In genomic region chr20:40019510-40019909, GRCh38 we compare ENCODE assay signal across 20 cellular contexts.
DNase-seq lines count a peak whose midpoint lies in the region; ATAC-seq, FAIRE-seq and TF ChIP-seq lines count a peak whose summit lies in the region.
"Had no signal": no experiment of that assay in that cellular context is flagged by ENCODE, and none has a peak within 500 bp of the region (broad histone marks: within the 10 kb centered on the region; RNA-seq: fewer than 3 reads in every experiment).

No MANE protein-coding gene starts in this region.

- no peak for TF ChIP-seq POLR2A in testis (IDR thresholded peaks at IDR 0.05)

- DNase-seq in NCI-H1436 treated with DMSO at 0.1 percent for 48 hours (lab: John Stamatoyannopoulos, UW) (peak; percentile 2), NCI-H1436 (lab: John Stamatoyannopoulos, UW) (no peak), NCI-H2029 treated with DMSO at 0.1 percent for 48 hours (lab: John Stamatoyannopoulos, UW) (peak; percentile 80), NCI-H748 (lab: John Stamatoyannopoulos, UW; ENCODE audit: unreplicated experiment) (peak; percentile 86), small intestine (peak; percentile 1), testis (no peak)
- no peak for DNase-seq in stimulated activated naive CD8-positive, alpha-beta T cell treated with anti-CD3 and anti-CD28 coated beads, Interleukin-15, Interleukin-2, amounts not matched to agents 100 U/mL and 50 U/mL, for 24 hours
- DNase-seq: CD8-positive, alpha-beta memory T cell; DMS53; H7; MM.1S; NCI-H1694; NCI-H2171 treated with DMSO at 0.1 percent for 48 hours; PC-3 had no signal

- no peaks in the 10 kb centered on the region for H3K27me3 ChIP-seq in small intestine (ENCODE audit: control insufficient read depth in 2 of 2, insufficient read depth in 2 of 2, low read length in 2 of 2)
- H3K27me3 ChIP-seq in testis = no peaks in the 10 kb centered on the region
- H3K27me3 ChIP-seq: BLaER1 had no signal

- no peak for TF ChIP-seq CTCF in testis (IDR thresholded peaks at IDR 0.05)

- H3K36me3 ChIP-seq in small intestine (ENCODE audit: control insufficient read depth in 2 of 2, insufficient read depth in 2 of 2, low read length in 2 of 2) (no peaks in the 10 kb centered on the region), testis (ENCODE audit: low read depth, missing control alignments) (no peaks in the 10 kb centered on the region)
- H3K36me3 ChIP-seq: BLaER1 had no signal

- WGBS in small intestine, 3 donors = 19 to 38% (median 32%) methylated on average over 5 of the region's 5 CpGs
- 58 to 66% methylated on average over 5 of the region's 5 CpGs for WGBS in testis, 2 donors

- H3K27ac ChIP-seq in small intestine (ENCODE audit: low read depth in 1 of 2, low read length in 1 of 2) = no peak overlapping the region
- H3K27ac ChIP-seq in testis = no peak overlapping the region
- H3K27ac ChIP-seq: 22Rv1, BLaER1, KMS-11, SK-N-MC had no signal

- no peak for FAIRE-seq in small intestine (lab: Jason Lieb, UNC)
- FAIRE-seq: HepG2 had no signal

- intact Hi-C loops in testis (cut with DNase I; ENCODE audit: low total_unique reads) = no loop called here

- H3K9me3 ChIP-seq in small intestine (ENCODE audit: control insufficient read depth, low read depth) = no peaks in the 10 kb centered on the region
- H3K9me3 ChIP-seq in testis = no peaks in the 10 kb centered on the region
- H3K9me3 ChIP-seq: BLaER1 had no signal

- H3K4me1 ChIP-seq in small intestine (ENCODE audit: control insufficient read depth in 2 of 2, insufficient read depth in 1 of 2, low read depth in 1 of 2, low read length in 1 of 2) (no peaks in the 10 kb centered on the region), testis (no peaks in the 10 kb centered on the region)
- H3K4me1 ChIP-seq: BLaER1 had no signal

- H3K4me3 ChIP-seq in small intestine (ENCODE audit: low read depth in 1 of 2, low read length in 2 of 2) (no peak overlapping the region), testis (no peak overlapping the region)
- H3K4me3 ChIP-seq: BLaER1, SK-N-MC had no signal

- no peak for ATAC-seq in GM21360 (IDR thresholded peaks at IDR 0.05; ENCODE audit: unreplicated experiment)
- ATAC-seq in stimulated activated naive CD8-positive, alpha-beta T cell treated with anti-CD3 and anti-CD28 coated beads, Interleukin-15, Interleukin-2, amounts not matched to agents 100 U/mL and 50 U/mL, for 24 hours = no peak
- ATAC-seq: HepG2, PC-3 had no signal

Comparison
In these comparisons a context has a peak if more than half of its experiments do, and no peak if none do; other contexts are left out.
1. DNase-seq: peak in NCI-H1436 treated with DMSO at 0.1 percent for 48 hours (single experiment), NCI-H2029 treated with DMSO at 0.1 percent for 48 hours (single experiment), NCI-H748 (single experiment) and small intestine (single experiment); none in NCI-H1436 (single experiment), stimulated activated naive CD8-positive, alpha-beta T cell treated with anti-CD3 and anti-CD28 coated beads, Interleukin-15, Interleukin-2, amounts not matched to agents 100 U/mL and 50 U/mL, for 24 hours (single experiment) and testis (single experiment).